In genomic region chr1:56196839-56197238, GRCh38 we compare ENCODE assay signal across 2 cellular contexts.
TF ChIP-seq lines count a peak whose summit lies in the region.

No MANE protein-coding gene starts in this region.

TF ChIP-seq in WTC11, 78 proteins besides CTCF, POLR2A, EP300 and RAD21:
- TF ChIP-seq ARID4B (CRISPR knock-in tag; IDR thresholded peaks at IDR 0.05; ENCODE audit: borderline replicate concordance) (no peak), ZMAT4 (CRISPR knock-in tag; IDR thresholded peaks at IDR 0.05) (no peak), TP53 (CRISPR knock-in tag; IDR thresholded peaks at IDR 0.05) (no peak), PRRX2 (CRISPR knock-in tag; IDR thresholded peaks at IDR 0.05) (no peak), SMAD4 (CRISPR knock-in tag; IDR thresholded peaks at IDR 0.05) (no peak), NR3C1 (CRISPR knock-in tag; conservative IDR thresholded peaks at IDR 0.05; ENCODE audit: low read depth) (no peak), ZNF512 (CRISPR knock-in tag; IDR thresholded peaks at IDR 0.05; ENCODE audit: borderline replicate concordance) (no peak), USF1 (CRISPR knock-in tag; IDR thresholded peaks at IDR 0.05) (no peak), CREB1 (CRISPR knock-in tag; IDR thresholded peaks at IDR 0.05) (no peak), CDX4 (CRISPR knock-in tag; IDR thresholded peaks at IDR 0.05; ENCODE audit: borderline replicate concordance) (no peak)
- TF ChIP-seq, protein P1, sequence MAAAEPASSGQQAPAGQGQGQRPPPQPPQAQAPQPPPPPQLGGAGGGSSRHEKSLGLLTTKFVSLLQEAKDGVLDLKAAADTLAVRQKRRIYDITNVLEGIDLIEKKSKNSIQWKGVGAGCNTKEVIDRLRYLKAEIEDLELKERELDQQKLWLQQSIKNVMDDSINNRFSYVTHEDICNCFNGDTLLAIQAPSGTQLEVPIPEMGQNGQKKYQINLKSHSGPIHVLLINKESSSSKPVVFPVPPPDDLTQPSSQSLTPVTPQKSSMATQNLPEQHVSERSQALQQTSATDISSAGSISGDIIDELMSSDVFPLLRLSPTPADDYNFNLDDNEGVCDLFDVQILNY (CRISPR knock-in tag; IDR thresholded peaks at IDR 0.05), result no peak

TF ChIP-seq in endothelial cell of umbilical vein, 7 proteins besides CTCF, POLR2A, EP300 and RAD21:
- TF ChIP-seq JUN (IDR thresholded peaks at IDR 0.05; ENCODE audit: borderline replicate concordance, insufficient read depth, insufficient read length, low read depth), result no peak
- no peak for TF ChIP-seq MYC (IDR thresholded peaks at IDR 0.05; ENCODE audit: low read depth, low read length)
- TF ChIP-seq POLR2AphosphoS5 (IDR thresholded peaks at IDR 0.05; ENCODE audit: insufficient read depth, low read depth, low read length), result no peak
- TF ChIP-seq EZH2 (IDR thresholded peaks at IDR 0.05; ENCODE audit: borderline replicate concordance, low read depth, low read length, severe bottlenecking), result no peak
- no peak for TF ChIP-seq MAX (IDR thresholded peaks at IDR 0.05; ENCODE audit: insufficient read depth, insufficient read length)
- no peak for TF ChIP-seq GATA2 (IDR thresholded peaks at IDR 0.05; ENCODE audit: insufficient read depth, insufficient read length, low read depth, low read length)
- TF ChIP-seq FOS (IDR thresholded peaks at IDR 0.05; ENCODE audit: borderline replicate concordance, insufficient read depth, low read length), result no peak
TF ChIP-seq in endothelial cell of umbilical vein: peak in this region for 0.
